ENCODE assay signal across 17 cellular contexts in the genomic region with DNA sequence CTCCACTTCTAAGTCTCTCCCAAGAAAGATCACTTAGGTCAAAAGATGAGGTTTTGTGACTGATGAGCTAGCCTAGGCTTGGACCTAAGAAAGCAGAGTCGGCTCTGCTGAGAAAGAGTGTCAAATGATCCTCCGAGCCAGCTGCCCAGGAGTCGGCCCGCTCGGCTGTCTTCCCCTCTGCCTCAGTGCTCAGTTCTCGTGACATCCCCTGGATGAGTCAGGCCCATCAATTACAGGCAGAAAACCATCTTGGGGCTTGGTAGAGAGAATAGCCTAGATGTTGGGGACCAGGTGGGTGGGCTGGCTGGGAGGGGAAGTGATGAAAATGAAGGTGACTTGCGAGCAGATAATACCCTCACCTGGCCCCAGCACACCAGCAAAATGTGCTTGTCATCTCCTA.
DNase-seq lines count a peak whose midpoint lies in the region; ATAC-seq and TF ChIP-seq lines count a peak whose summit lies in the region.
"Had no signal": no experiment of that assay in that cellular context is flagged by ENCODE, and none has a peak within 500 bp of the region (broad histone marks: within the 10 kb centered on the region; RNA-seq: fewer than 3 reads in every experiment).

No MANE protein-coding gene starts in this region.

- TF ChIP-seq POLR2A in suprapubic skin (IDR thresholded peaks at IDR 0.05) = no peak

- no peak for ATAC-seq in GM23338
- ATAC-seq in lower lobe of right lung = no peak
- no peak for ATAC-seq in left colon
- ATAC-seq: activated CD4-positive, alpha-beta T cell treated with anti-CD3 and anti-CD28 coated beads for 36 hours; left cardiac atrium had no signal

- H3K4me2 ChIP-seq in GM23338 = no peak overlapping the region

- no peak overlapping the region for H3K4me3 Mint-ChIP-seq in GM23338
- H3K4me3 Mint-ChIP-seq: activated CD4-positive, alpha-beta T cell treated with anti-CD3 and anti-CD28 coated beads for 36 hours had no signal

- peaks cover 28% of the 10 kb centered on the region for H3K79me2 ChIP-seq in GM23338 (replicated peaks; ENCODE audit: insufficient read depth)

- H3K27ac Mint-ChIP-seq in GM23338 = peak overlapping the region; percentile 44; the same call in 1 of the 2 replicates
- H3K27ac Mint-ChIP-seq: activated CD4-positive, alpha-beta T cell treated with anti-CD3 and anti-CD28 coated beads for 36 hours had no signal

- no peaks in the 10 kb centered on the region for H3K27me3 ChIP-seq in GM23338 (ENCODE audit: insufficient read depth)
- no peaks in the 10 kb centered on the region for H3K27me3 ChIP-seq in adipocyte (replicated peaks; ENCODE audit: control insufficient read depth, insufficient read depth, low read length)
- no peaks in the 10 kb centered on the region for H3K27me3 ChIP-seq in lower lobe of right lung (ENCODE audit: low read depth)
- no peaks in the 10 kb centered on the region for H3K27me3 ChIP-seq in suprapubic skin

- H3K4me3 ChIP-seq in GM23338 = no peak overlapping the region
- no peak overlapping the region for H3K4me3 ChIP-seq in adipocyte (ENCODE audit: low read length)
- H3K4me3 ChIP-seq in lower lobe of right lung = no peak overlapping the region
- no peak overlapping the region for H3K4me3 ChIP-seq in suprapubic skin
- H3K4me3 ChIP-seq: coronary artery had no signal

- intact Hi-C loops in lower lobe of right lung (cut with DNase I) (no loop called here), left colon (cut with DNase I, micrococcal nuclease) (no loop called here)

- peak overlapping the region; percentile 43 for H3K9ac ChIP-seq in adipocyte (ENCODE audit: low read length)

- TF ChIP-seq CTCF in GM23338 (conservative IDR thresholded peaks at IDR 0.05; ENCODE audit: low read depth in 2 of 2) (no peak), lower lobe of right lung (IDR thresholded peaks at IDR 0.05) (no peak), suprapubic skin (IDR thresholded peaks at IDR 0.05) (no peak)

- no peak for TF ChIP-seq EP300 in suprapubic skin (IDR thresholded peaks at IDR 0.05)

- peaks cover 19% of the 10 kb centered on the region for H3K36me3 Mint-ChIP-seq in GM23338 (ENCODE audit: low read depth)

- no peak overlapping the region for H2AFZ ChIP-seq in GM23338

- H3K4me1 ChIP-seq in GM23338 (ENCODE audit: insufficient read depth) (no peaks in the 10 kb centered on the region), adipocyte (ENCODE audit: control insufficient read depth, insufficient read depth, low read length) (peaks cover 18% of the 10 kb centered on the region), lower lobe of right lung (peaks cover 66% of the 10 kb centered on the region), suprapubic skin (peaks cover 66% of the 10 kb centered on the region)

- H3K9me3 Mint-ChIP-seq in GM23338 = no peaks in the 10 kb centered on the region

- H3K9me3 ChIP-seq in adipocyte (ENCODE audit: control insufficient read depth, low read length) = peaks cover 4% of the 10 kb centered on the region
- H3K9me3 ChIP-seq in lower lobe of right lung = no peaks in the 10 kb centered on the region
- no peaks in the 10 kb centered on the region for H3K9me3 ChIP-seq in suprapubic skin

- H3K4me1 Mint-ChIP-seq in GM23338 = no peaks in the 10 kb centered on the region; the same call in 2 of the 3 replicates

- peaks cover 8% of the 10 kb centered on the region for H3K27me3 Mint-ChIP-seq in GM23338 (ENCODE audit: insufficient read depth, low read depth, poor library complexity)
- H3K27me3 Mint-ChIP-seq: activated CD4-positive, alpha-beta T cell treated with anti-CD3 and anti-CD28 coated beads for 36 hours had no signal

- WGBS in suprapubic skin = 60% methylated on average over 7 of the region's 7 CpGs

- DNase-seq in GM23338 (ENCODE audit: low spot score) (no peak), adipocyte (ENCODE audit: low read depth) (no peak), lower lobe of right lung (no peak), suprapubic skin (ENCODE audit: low spot score in 2 of 2) (no peak), hypothalamus (lab: John Stamatoyannopoulos, UW) (no peak), NCI-H2196 (lab: John Stamatoyannopoulos, UW; ENCODE audit: unreplicated experiment) (no peak), left colon (no peak)
- DNase-seq: activated CD4-positive, alpha-beta T cell treated with anti-CD3 and anti-CD28 coated beads for 36 hours; activated gamma-delta T cell; GDM1; left cardiac atrium; NCI-H146; NCI-H2227 treated with DMSO at 0.1 percent for 48 hours; nucleus accumbens; retina; RPMI8226 had no signal

- H3F3A ChIP-seq in GM23338 (replicated peaks; ENCODE audit: low read depth) = 0 out of 2 replicates have a peak, but pooled peaks cover 3% of the 10 kb centered on the region

- peak overlapping the region; percentile 45; the same call in 1 of the 2 replicates for H3K27ac ChIP-seq in GM23338 (ENCODE audit: low read depth)
- peak overlapping the region; percentile 25 for H3K27ac ChIP-seq in lower lobe of right lung
- H3K27ac ChIP-seq in suprapubic skin = peak overlapping the region; percentile 75

- H4K20me1 ChIP-seq in GM23338 (replicated peaks; ENCODE audit: insufficient read depth) = peaks cover 41% of the 10 kb centered on the region

- H3K36me3 ChIP-seq in GM23338 (ENCODE audit: insufficient read depth) (peaks cover 7% of the 10 kb centered on the region), adipocyte (ENCODE audit: control insufficient read depth, insufficient read depth, low read length, severe bottlenecking) (peaks cover 46% of the 10 kb centered on the region), lower lobe of right lung (peaks cover 55% of the 10 kb centered on the region), suprapubic skin (peaks cover 50% of the 10 kb centered on the region)

- H3K9me2 ChIP-seq in GM23338 (ENCODE audit: insufficient read depth) = no peaks in the 10 kb centered on the region

TF ChIP-seq in GM23338, 12 proteins besides CTCF, POLR2A, EP300 and RAD21:
- no peak for TF ChIP-seq ZNF114 (CRISPR knock-in tag; IDR thresholded peaks at IDR 0.05)
- no peak for TF ChIP-seq NANOG (IDR thresholded peaks at IDR 0.05; ENCODE audit: borderline replicate concordance)

Comparison
In these comparisons a context has a peak if more than half of its experiments do, and no peak if none do; other contexts are left out.
1. H3K27ac ChIP-seq: peak in every context shown above with its lines; median percentile 75 in suprapubic skin; 45 in GM23338; 25 in lower lobe of right lung.